In genomic region chr9:137134191-137134590, GRCh38 we compare ENCODE assay signal across 2 cellular contexts.
TF ChIP-seq lines count a peak whose summit lies in the region.

No MANE protein-coding gene starts in this region.

TF ChIP-seq in HepG2, 621 proteins besides CTCF, POLR2A, EP300 and RAD21:
- TF ChIP-seq SAFB2 (CRISPR knock-in tag; IDR thresholded peaks at IDR 0.05; ENCODE audit: borderline replicate concordance, low read depth) (no peak), NKX3-1 (CRISPR knock-in tag; IDR thresholded peaks at IDR 0.05) (no peak), ZNF121 (CRISPR knock-in tag; IDR thresholded peaks at IDR 0.05) (peak; percentile 34; the same call in 1 of the 2 replicates), ZFP36L1 (CRISPR knock-in tag; IDR thresholded peaks at IDR 0.05) (no peak)
- TF ChIP-seq, protein P1, sequence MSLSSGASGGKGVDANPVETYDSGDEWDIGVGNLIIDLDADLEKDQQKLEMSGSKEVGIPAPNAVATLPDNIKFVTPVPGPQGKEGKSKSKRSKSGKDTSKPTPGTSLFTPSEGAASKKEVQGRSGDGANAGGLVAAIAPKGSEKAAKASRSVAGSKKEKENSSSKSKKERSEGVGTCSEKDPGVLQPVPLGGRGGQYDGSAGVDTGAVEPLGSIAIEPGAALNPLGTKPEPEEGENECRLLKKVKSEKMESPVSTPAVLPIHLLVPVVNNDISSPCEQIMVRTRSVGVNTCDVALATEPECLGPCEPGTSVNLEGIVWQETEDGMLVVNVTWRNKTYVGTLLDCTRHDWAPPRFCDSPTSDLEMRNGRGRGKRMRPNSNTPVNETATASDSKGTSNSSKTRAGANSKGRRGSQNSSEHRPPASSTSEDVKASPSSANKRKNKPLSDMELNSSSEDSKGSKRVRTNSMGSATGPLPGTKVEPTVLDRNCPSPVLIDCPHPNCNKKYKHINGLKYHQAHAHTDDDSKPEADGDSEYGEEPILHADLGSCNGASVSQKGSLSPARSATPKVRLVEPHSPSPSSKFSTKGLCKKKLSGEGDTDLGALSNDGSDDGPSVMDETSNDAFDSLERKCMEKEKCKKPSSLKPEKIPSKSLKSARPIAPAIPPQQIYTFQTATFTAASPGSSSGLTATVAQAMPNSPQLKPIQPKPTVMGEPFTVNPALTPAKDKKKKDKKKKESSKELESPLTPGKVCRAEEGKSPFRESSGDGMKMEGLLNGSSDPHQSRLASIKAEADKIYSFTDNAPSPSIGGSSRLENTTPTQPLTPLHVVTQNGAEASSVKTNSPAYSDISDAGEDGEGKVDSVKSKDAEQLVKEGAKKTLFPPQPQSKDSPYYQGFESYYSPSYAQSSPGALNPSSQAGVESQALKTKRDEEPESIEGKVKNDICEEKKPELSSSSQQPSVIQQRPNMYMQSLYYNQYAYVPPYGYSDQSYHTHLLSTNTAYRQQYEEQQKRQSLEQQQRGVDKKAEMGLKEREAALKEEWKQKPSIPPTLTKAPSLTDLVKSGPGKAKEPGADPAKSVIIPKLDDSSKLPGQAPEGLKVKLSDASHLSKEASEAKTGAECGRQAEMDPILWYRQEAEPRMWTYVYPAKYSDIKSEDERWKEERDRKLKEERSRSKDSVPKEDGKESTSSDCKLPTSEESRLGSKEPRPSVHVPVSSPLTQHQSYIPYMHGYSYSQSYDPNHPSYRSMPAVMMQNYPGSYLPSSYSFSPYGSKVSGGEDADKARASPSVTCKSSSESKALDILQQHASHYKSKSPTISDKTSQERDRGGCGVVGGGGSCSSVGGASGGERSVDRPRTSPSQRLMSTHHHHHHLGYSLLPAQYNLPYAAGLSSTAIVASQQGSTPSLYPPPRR (CRISPR knock-in tag; IDR thresholded peaks at IDR 0.05; ENCODE audit: borderline replicate concordance), result no peak

TF ChIP-seq in HEK293, 187 proteins besides CTCF, POLR2A, EP300 and RAD21:
- TF ChIP-seq ZNF121 (tag by site-specific recombination; IDR thresholded peaks at IDR 0.05), result peak; percentile 74
- TF ChIP-seq, protein P2, sequence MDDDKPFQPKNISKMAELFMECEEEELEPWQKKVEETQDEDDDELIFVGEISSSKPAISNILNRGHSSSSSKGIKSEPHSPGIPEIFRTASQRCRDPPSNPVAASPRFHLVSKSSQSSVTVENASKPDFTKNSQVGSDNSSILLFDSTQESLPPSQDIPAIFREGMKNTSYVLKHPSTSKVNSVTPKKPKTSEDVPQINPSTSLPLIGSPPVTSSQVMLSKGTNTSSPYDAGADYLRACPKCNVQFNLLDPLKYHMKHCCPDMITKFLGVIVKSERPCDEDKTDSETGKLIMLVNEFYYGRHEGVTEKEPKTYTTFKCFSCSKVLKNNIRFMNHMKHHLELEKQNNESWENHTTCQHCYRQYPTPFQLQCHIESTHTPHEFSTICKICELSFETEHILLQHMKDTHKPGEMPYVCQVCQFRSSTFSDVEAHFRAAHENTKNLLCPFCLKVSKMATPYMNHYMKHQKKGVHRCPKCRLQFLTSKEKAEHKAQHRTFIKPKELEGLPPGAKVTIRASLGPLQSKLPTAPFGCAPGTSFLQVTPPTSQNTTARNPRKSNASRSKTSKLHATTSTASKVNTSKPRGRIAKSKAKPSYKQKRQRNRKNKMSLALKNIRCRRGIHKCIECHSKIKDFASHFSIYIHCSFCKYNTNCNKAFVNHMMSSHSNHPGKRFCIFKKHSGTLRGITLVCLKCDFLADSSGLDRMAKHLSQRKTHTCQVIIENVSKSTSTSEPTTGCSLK (tag by site-specific recombination; IDR thresholded peaks at IDR 0.05), result no peak
- TF ChIP-seq ZNF157 (tag by site-specific recombination; IDR thresholded peaks at IDR 0.05), result no peak
- no peak for TF ChIP-seq ZSCAN30 (tag by site-specific recombination; IDR thresholded peaks at IDR 0.05)
